Comparison of ENCODE assay signal across 12 cellular contexts in genomic region chr11:10568486-10568941, GRCh38. TPM values are rescaled to one million over a fixed set of nuclear protein-coding genes. Genes with fewer than 3 reads are reported as not detected.
DNase-seq lines count a peak whose midpoint lies in the region; ATAC-seq and TF ChIP-seq lines count a peak whose summit lies in the region.
"Had no signal": no experiment of that assay in that cellular context is flagged by ENCODE, and none has a peak within 500 bp of the region (broad histone marks: within the 10 kb centered on the region; RNA-seq: fewer than 3 reads in every experiment).

A gene with protein sequence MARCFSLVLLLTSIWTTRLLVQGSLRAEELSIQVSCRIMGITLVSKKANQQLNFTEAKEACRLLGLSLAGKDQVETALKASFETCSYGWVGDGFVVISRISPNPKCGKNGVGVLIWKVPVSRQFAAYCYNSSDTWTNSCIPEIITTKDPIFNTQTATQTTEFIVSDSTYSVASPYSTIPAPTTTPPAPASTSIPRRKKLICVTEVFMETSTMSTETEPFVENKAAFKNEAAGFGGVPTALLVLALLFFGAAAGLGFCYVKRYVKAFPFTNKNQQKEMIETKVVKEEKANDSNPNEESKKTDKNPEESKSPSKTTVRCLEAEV (minus strand): TSS chr11:10568665. CDS start chr11:10568532, 133 bp downstream.

- peak within 1 kb of the TSS; percentile 51 to 82 for H3K27ac ChIP-seq in aorta (ENCODE audit: low read depth in 1 of 2, low read length in 2 of 2)

- no peaks in the 10 kb centered on the region for H3K9me3 ChIP-seq in aorta (ENCODE audit: control insufficient read depth, low read length)

- no peak within 1 kb of the TSS for H3K4me3 ChIP-seq in aorta (ENCODE audit: low read length in 2 of 2)

- H3K36me3 ChIP-seq in aorta (ENCODE audit: control insufficient read depth in 1 of 2, insufficient read depth in 2 of 2, low read length in 1 of 2) = peaks cover under 1 to 2% of the 10 kb centered on the region in 2 donors

- peaks cover 2 to 9% of the 10 kb centered on the region in 2 donors for H3K4me1 ChIP-seq in aorta (ENCODE audit: control insufficient read depth in 1 of 2, insufficient read depth in 2 of 2, low read length in 2 of 2)

- H3K27me3 ChIP-seq in aorta (ENCODE audit: control insufficient read depth in 1 of 2, insufficient read depth in 2 of 2, low read length in 1 of 2) = no peaks in the 10 kb centered on the region

- intact Hi-C loops in left colon (cut with DNase I, micrococcal nuclease) (no loop called here), aorta (cut with DNase I) (loop anchor here in 1 of 2 donors (10.0 kb wide), 1 partner anchor 166 kb away; no protein-coding TSS in a partner anchor)

- 15 to 20% methylated on average over 7 of the region's 7 CpGs for WGBS in aorta, 2 donors

- no peak for ATAC-seq in left colon
- ATAC-seq in aorta (ENCODE audit: low FRiP score) = peak; percentile 73
- ATAC-seq in GM18505 (IDR thresholded peaks at IDR 0.05; ENCODE audit: unreplicated experiment) = no peak
- ATAC-seq in HG03097 (IDR thresholded peaks at IDR 0.05; ENCODE audit: low FRiP score, unreplicated experiment) = no peak
- ATAC-seq: HCT116 had no signal

- peak; percentile 93 for DNase-seq in dermis blood vessel endothelial cell
- no peak for DNase-seq in left colon
- DNase-seq in pulmonary artery endothelial cell (ENCODE audit: low read depth, low spot score) = peak; percentile 47
- peak in 1 of 2 donors; percentile 62 for DNase-seq in aorta
- no peak for DNase-seq in EL
- DNase-seq: Calu3, Karpas-422, kidney glomerular epithelial cell had no signal

- no peak for TF ChIP-seq POLR2A in GM18505 (IDR thresholded peaks at IDR 0.05; ENCODE audit: borderline replicate concordance, extremely low read depth, insufficient read depth, insufficient read length)

RNA-seq across cellular contexts. Expression of the gene that starts here (rescaled TPM):
- total RNA-seq in dermis blood vessel endothelial cell (64.6 and 70.3 TPM in 2 replicates), left colon (10 to 100 TPM; 31.3 to 39.4 TPM), pulmonary artery endothelial cell (0.81 and 2.2 TPM in 2 replicates), aorta (100 to 1,000 TPM; 165 to 179 TPM)
- 10 to 100 TPM; 11.8 to 28.2 TPM for polyA plus RNA-seq in aorta
- total RNA-seq: Calu3, OCI-LY7 had no signal

Comparison
In these comparisons a context has a peak if more than half of its experiments do, and no peak if none do; other contexts are left out.
1. RNA of the gene that starts here (total RNA-seq): 165 to 179 TPM in aorta, 64.6 to 70.3 TPM in dermis blood vessel endothelial cell and 31.3 to 39.4 TPM in left colon; 0.81 to 2.2 TPM in pulmonary artery endothelial cell; every median in the first group is over 10 times any median in the second.
2. DNase-seq: peak in dermis blood vessel endothelial cell (single experiment) and pulmonary artery endothelial cell (single experiment); none in left colon (0 of 2) and EL (single experiment).